Comparison of ENCODE assay signal across 1 cellular context in genomic region chr4:25307596-25307995, GRCh38.
TF ChIP-seq lines count a peak whose summit lies in the region.

No MANE protein-coding gene starts in this region.

TF ChIP-seq in H1, 55 proteins besides CTCF, POLR2A, EP300 and RAD21:
- TF ChIP-seq TBP (IDR thresholded peaks at IDR 0.05; ENCODE audit: low read depth, low read length) (no peak), KDM1A (IDR thresholded peaks at IDR 0.05; ENCODE audit: borderline replicate concordance, low read length) (no peak), TAF1 (IDR thresholded peaks at IDR 0.05; ENCODE audit: low read depth, low read length) (no peak), RFX5 (IDR thresholded peaks at IDR 0.05; ENCODE audit: borderline replicate concordance, low read depth, low read length) (no peak), CTBP2 (IDR thresholded peaks at IDR 0.05; ENCODE audit: borderline replicate concordance, insufficient read depth, insufficient read length, low read length) (no peak), E2F6 (IDR thresholded peaks at IDR 0.05) (no peak), RBBP5 (IDR thresholded peaks at IDR 0.05; ENCODE audit: borderline replicate concordance, low read depth, low read length) (no peak), YY1 (IDR thresholded peaks at IDR 0.05; ENCODE audit: low read depth, low read length) (no peak), HDAC2 (IDR thresholded peaks at IDR 0.05; ENCODE audit: borderline replicate concordance in 1 of 2, low read depth in 2 of 2, low read length in 2 of 2) (no peak), POLR2AphosphoS5 (IDR thresholded peaks at IDR 0.05; ENCODE audit: low read depth, low read length) (no peak), GTF2F1 (IDR thresholded peaks at IDR 0.05; ENCODE audit: borderline replicate concordance, low read depth, low read length) (no peak), ATF2 (IDR thresholded peaks at IDR 0.05; ENCODE audit: low read length) (no peak), SP4 (IDR thresholded peaks at IDR 0.05; ENCODE audit: low read length) (no peak), BCL11A (IDR thresholded peaks at IDR 0.05; ENCODE audit: low read depth in 2 of 2, low read length in 2 of 2) (no peak), CEBPB (IDR thresholded peaks at IDR 0.05; ENCODE audit: low read depth, low read length) (no peak), SIX5 (IDR thresholded peaks at IDR 0.05; ENCODE audit: low read depth, low read length) (no peak), EZH2 (IDR thresholded peaks at IDR 0.05; ENCODE audit: low read depth, low read length, severe bottlenecking) (no peak)
- TF ChIP-seq, protein P1, sequence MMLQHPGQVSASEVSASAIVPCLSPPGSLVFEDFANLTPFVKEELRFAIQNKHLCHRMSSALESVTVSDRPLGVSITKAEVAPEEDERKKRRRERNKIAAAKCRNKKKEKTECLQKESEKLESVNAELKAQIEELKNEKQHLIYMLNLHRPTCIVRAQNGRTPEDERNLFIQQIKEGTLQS (IDR thresholded peaks at IDR 0.05; ENCODE audit: insufficient read depth, low read depth, low read length) = no peak
